Comparison of ENCODE assay signal across 8 cellular contexts in genomic region chr5:98771389-98772109, GRCh38. TPM values are rescaled to one million over a fixed set of nuclear protein-coding genes. Genes with fewer than 3 reads are reported as not detected.
DNase-seq lines count a peak whose midpoint lies in the region; ATAC-seq lines count a peak whose summit lies in the region.

No MANE protein-coding gene starts in this region.

- no peak overlapping the region for H2AFZ ChIP-seq in GM23248

- no peaks in the 10 kb centered on the region for H3K9me2 ChIP-seq in GM23248 (ENCODE audit: insufficient read depth)

- peaks cover 0 to 10% (median 0%) of the 10 kb centered on the region in 3 donors for H3K36me3 Mint-ChIP-seq in CD8-positive, alpha-beta memory T cell

- H3K27me3 ChIP-seq in CD8-positive, alpha-beta memory T cell (ENCODE audit: insufficient read depth, low read length, poor library complexity, severe bottlenecking), result peaks cover 32% of the 10 kb centered on the region
- H3K27me3 ChIP-seq in GM23248 (replicated peaks; ENCODE audit: insufficient read depth), result no peaks in the 10 kb centered on the region

- DNase-seq in CD8-positive, alpha-beta memory T cell, result peak; percentile 6 to 78 (median 64)
- DNase-seq in GM23248 (peak; percentile 90), NCI-H2081 (lab: John Stamatoyannopoulos, UW) (peak; percentile 79 to 87), T1000 (lab: John Stamatoyannopoulos, UW) (peak; percentile 43), kidney tubule cell (ENCODE audit: low spot score) (peak; percentile 89)
- peak; percentile 55 for DNase-seq in stimulated activated CD4-positive, alpha-beta T cell treated with anti-CD3 and anti-CD28 coated beads, Interleukin-1b, Interleukin-23, amount 100 ng/mL, for 48 hours

- peaks cover 74% of the 10 kb centered on the region for H3K79me2 ChIP-seq in GM23248 (ENCODE audit: insufficient read depth)

- peaks cover 58% of the 10 kb centered on the region for H3F3A ChIP-seq in GM23248 (ENCODE audit: insufficient read depth)

- peaks cover 10% of the 10 kb centered on the region; the same call in 1 of the 2 replicates for H4K20me1 ChIP-seq in GM23248 (ENCODE audit: insufficient read depth)

- peaks cover 52 to 73% (median 67%) of the 10 kb centered on the region in 3 donors for H3K4me1 Mint-ChIP-seq in CD8-positive, alpha-beta memory T cell

- peak overlapping the region; percentile 100 for H3K9ac ChIP-seq in GM23248

- peaks cover 51% of the 10 kb centered on the region for H3K4me1 ChIP-seq in CD8-positive, alpha-beta memory T cell (ENCODE audit: insufficient read depth, low read length)
- peaks cover 11% of the 10 kb centered on the region; the same call in 1 of the 2 replicates for H3K4me1 ChIP-seq in GM23248 (ENCODE audit: insufficient read depth)

- no peaks in the 10 kb centered on the region for H3K9me3 ChIP-seq in CD8-positive, alpha-beta memory T cell (ENCODE audit: low read length)
- no peaks in the 10 kb centered on the region for H3K9me3 ChIP-seq in GM23248 (ENCODE audit: low read depth)

- peaks cover 0 to 10% (median 0%) of the 10 kb centered on the region in 5 donors for H3K9me3 Mint-ChIP-seq in CD8-positive, alpha-beta memory T cell

- CTCF ChIA-PET in CD8-positive, alpha-beta memory T cell (lab: Charles Lee), result interaction anchor here (1.1 to 5.1 kb wide), 6 partner anchors 9 to 26 kb away, joined by 3 to 29 read pairs (median 12); no protein-coding TSS in a partner anchor

- H3K36me3 ChIP-seq in CD8-positive, alpha-beta memory T cell (ENCODE audit: insufficient read depth, low read length), result no peaks in the 10 kb centered on the region
- peaks cover 44% of the 10 kb centered on the region for H3K36me3 ChIP-seq in GM23248 (ENCODE audit: low read depth)

- H3K4me3 Mint-ChIP-seq in CD8-positive, alpha-beta memory T cell, result peak overlapping the region; percentile 88 to 99 (median 94)

- no peak overlapping the region for H3K27ac ChIP-seq in CD8-positive, alpha-beta memory T cell (ENCODE audit: low read depth, low read length)
- peak overlapping the region; percentile 94 for H3K27ac ChIP-seq in GM23248
- peak overlapping the region; percentile 72 for H3K27ac ChIP-seq in cingulate gyrus (ENCODE audit: low read depth, low read length)

- H3K4me2 ChIP-seq in GM23248 (ENCODE audit: unreplicated experiment), result peak overlapping the region; percentile 99

- peaks cover 24 to 33% of the 10 kb centered on the region in 2 donors for H3K27me3 Mint-ChIP-seq in CD8-positive, alpha-beta memory T cell

- POLR2A ChIA-PET in CD8-positive, alpha-beta memory T cell (lab: Charles Lee), result no interaction called here

- H3K27ac Mint-ChIP-seq in CD8-positive, alpha-beta memory T cell, result peak overlapping the region in 7 of 8 donors; percentile 16 to 88 (median 55)

- WGBS in GM23248 (ENCODE audit: low coverage in 1 of 2, low lambda C conversion rate in 2 of 2, missing lambda C conversion rate in 2 of 2), 2 experiments, result 4% methylated on average over 18 of the region's 18 CpGs

- ATAC-seq in GM21786 (IDR thresholded peaks at IDR 0.05; ENCODE audit: unreplicated experiment), result no peak

- H3K4me3 ChIP-seq in CD8-positive, alpha-beta memory T cell (ENCODE audit: low read length), result peak overlapping the region; percentile 73
- peak overlapping the region; percentile 99 for H3K4me3 ChIP-seq in GM23248

- in situ Hi-C loops in GM23248 (cut with MboI), result no loop called here

RNA-seq across cellular contexts. Expression of gene RGMB, which starts 1.9 kb away (rescaled TPM):
- total RNA-seq in CD8-positive, alpha-beta memory T cell, result 1 to 10 TPM; 5.1 to 5.2 TPM
- 2.1 TPM for polyA plus RNA-seq in CD8-positive, alpha-beta memory T cell
- 195 and 201 TPM in 2 replicates for total RNA-seq in GM23248 (2014; rRNA removed; shearing (Covaris generic))
- 145 and 150 TPM in 2 replicates for polyA plus RNA-seq in GM23248 (2016; fragmentation: Nextera tagmentation; extraction: Ambion mirVana)

Comparison
In these comparisons a context has a peak if more than half of its experiments do, and no peak if none do; other contexts are left out.
1. RNA of gene RGMB, which starts 1.9 kb away (total RNA-seq): 195 to 201 TPM in GM23248; 5.1 to 5.2 TPM in CD8-positive, alpha-beta memory T cell; every median in the first group is over 10 times any median in the second.
2. Peak in every context shown above with its lines, with median percentiles within 50 percentile points of each other: DNase-seq.